Comparison of ENCODE assay signal across 35 cellular contexts in genomic region chr16:80611930-80612327, GRCh38.
"Had no signal": no experiment of that assay in that cellular context is flagged by ENCODE, and none has a peak within 500 bp of the region (broad histone marks: within the 10 kb centered on the region; RNA-seq: fewer than 3 reads in every experiment).

No MANE protein-coding gene starts in this region.

- H3K4me3 Mint-ChIP-seq: activated B cell treated with CpG ODN at 0.5 μM for 24 hours; activated CD4-positive, alpha-beta memory T cell treated with anti-CD3 and anti-CD28 coated beads, Interleukin-2, amount 10 ng/mL, durations not matched to agents 7 days and 5 days; activated CD4-positive, alpha-beta T cell treated with anti-CD3 and anti-CD28 coated beads, Interleukin-2, amount 10 ng/mL, durations not matched to agents 24 days and 14 days; activated CD8-positive, alpha-beta memory T cell treated with anti-CD3 and anti-CD28 coated beads, Interleukin-2, amount 10 ng/mL, durations not matched to agents 7 days and 5 days; activated CD8-positive, alpha-beta T cell treated with anti-CD3 and anti-CD28 coated beads, Interleukin-2, amount 10 ng/mL, durations not matched to agents 7 days and 5 days; activated naive CD4-positive, alpha-beta T cell treated with anti-CD3 and anti-CD28 coated beads for 36 hours; activated naive CD8-positive, alpha-beta T cell; activated naive CD8-positive, alpha-beta T cell treated with anti-CD3 and anti-CD28 coated beads, Interleukin-2, amount 10 ng/mL, durations not matched to agents 7 days and 5 days; activated naive CD8-positive, alpha-beta T cell treated with anti-CD3 and anti-CD28 coated beads, Interleukin-2, amount 50 U/mL, for 24 hours; activated T-cell treated with anti-CD3 and anti-CD28 coated beads, Interleukin-2, amount 50 U/mL, for 24 hours; brain; central memory CD8-positive, alpha-beta T cell; T-helper 1 cell treated with Interleukin-12 subunit alpha and Interleukin-12 subunit beta and Interleukin-4 antibody, amounts not matched to agents 30 μg/mL and 1 μg/mL, for 36 hours; T-helper 2 cell treated with Interferon-gamma antibody and Interleukin-4, amounts not matched to agents 5 μg/mL and 100 μg/mL, for 36 hours had no signal

- H3K4me1 Mint-ChIP-seq: activated B cell treated with CpG ODN at 0.5 μM for 24 hours; activated naive CD8-positive, alpha-beta T cell treated with anti-CD3 and anti-CD28 coated beads, Interleukin-2, amount 50 U/mL, for 24 hours; brain had no signal

- H3K27ac Mint-ChIP-seq: activated B cell treated with CpG ODN at 0.5 μM for 24 hours; activated CD4-positive, alpha-beta memory T cell treated with anti-CD3 and anti-CD28 coated beads, Interleukin-2, amount 10 ng/mL, durations not matched to agents 7 days and 5 days; activated CD4-positive, alpha-beta T cell treated with anti-CD3 and anti-CD28 coated beads, Interleukin-2, amount 10 ng/mL, durations not matched to agents 24 days and 14 days; activated CD8-positive, alpha-beta memory T cell treated with anti-CD3 and anti-CD28 coated beads, Interleukin-2, amount 10 ng/mL, durations not matched to agents 7 days and 5 days; activated CD8-positive, alpha-beta T cell treated with anti-CD3 and anti-CD28 coated beads, Interleukin-2, amount 10 ng/mL, durations not matched to agents 7 days and 5 days; activated naive CD4-positive, alpha-beta T cell treated with anti-CD3 and anti-CD28 coated beads for 36 hours; activated naive CD8-positive, alpha-beta T cell; activated naive CD8-positive, alpha-beta T cell treated with anti-CD3 and anti-CD28 coated beads, Interleukin-2, amount 10 ng/mL, durations not matched to agents 7 days and 5 days; activated naive CD8-positive, alpha-beta T cell treated with anti-CD3 and anti-CD28 coated beads, Interleukin-2, amount 50 U/mL, for 24 hours; activated T-cell treated with anti-CD3 and anti-CD28 coated beads, Interleukin-2, amount 50 U/mL, for 24 hours; activated T-helper 2 cell treated with anti-CD3 and anti-CD28 coated beads, Interferon-gamma antibody, Interleukin-2, Interleukin-4, amounts not matched to agents 10 μg/mL and 5 μg/mL and 100 μg/mL, durations not matched to agents 14 hours and 24 hours and 36 hours; brain; T-helper 1 cell treated with Interleukin-12 subunit alpha and Interleukin-12 subunit beta and Interleukin-4 antibody, amounts not matched to agents 30 μg/mL and 1 μg/mL, for 36 hours; T-helper 2 cell treated with Interferon-gamma antibody and Interleukin-4, amounts not matched to agents 5 μg/mL and 100 μg/mL, for 36 hours had no signal

- H3K9me3 ChIP-seq: ascending aorta had no signal

- H3K27me3 ChIP-seq: ascending aorta, cardiac muscle cell had no signal

- H3K4me3 ChIP-seq: ascending aorta, cardiac muscle cell had no signal

- H3K27me3 Mint-ChIP-seq: activated B cell treated with CpG ODN at 0.5 μM for 24 hours; activated CD4-positive, alpha-beta memory T cell treated with anti-CD3 and anti-CD28 coated beads, Interleukin-2, amount 10 ng/mL, durations not matched to agents 7 days and 5 days; activated CD4-positive, alpha-beta T cell treated with anti-CD3 and anti-CD28 coated beads, Interleukin-2, amount 10 ng/mL, durations not matched to agents 24 days and 14 days; activated CD8-positive, alpha-beta memory T cell treated with anti-CD3 and anti-CD28 coated beads, Interleukin-2, amount 10 ng/mL, durations not matched to agents 7 days and 5 days; activated naive CD8-positive, alpha-beta T cell; activated naive CD8-positive, alpha-beta T cell treated with anti-CD3 and anti-CD28 coated beads, Interleukin-2, amount 10 ng/mL, durations not matched to agents 7 days and 5 days; activated naive CD8-positive, alpha-beta T cell treated with anti-CD3 and anti-CD28 coated beads, Interleukin-2, amount 50 U/mL, for 24 hours; activated T-cell treated with anti-CD3 and anti-CD28 coated beads, Interleukin-2, amount 50 U/mL, for 24 hours; brain; central memory CD8-positive, alpha-beta T cell had no signal

- H3K27ac ChIP-seq: ascending aorta, cardiac muscle cell, VCaP had no signal

- H3K9me3 Mint-ChIP-seq: central memory CD8-positive, alpha-beta T cell had no signal

- DNase-seq: activated B cell treated with CpG ODN at 0.5 μM for 24 hours; activated CD4-positive, alpha-beta memory T cell treated with anti-CD3 and anti-CD28 coated beads, Interleukin-2, amount 10 ng/mL, durations not matched to agents 7 days and 5 days; activated CD4-positive, alpha-beta T cell treated with anti-CD3 and anti-CD28 coated beads for 4 hours; activated CD4-positive, alpha-beta T cell treated with anti-CD3 and anti-CD28 coated beads, Interleukin-2, amount 10 ng/mL, durations not matched to agents 24 days and 14 days; activated CD4-positive, alpha-beta T cell treated with anti-CD3 and anti-CD28 coated beads, Interleukin-2, amount 50 U/mL, for 1 hour; activated CD4-positive, alpha-beta T cell treated with anti-CD3 and anti-CD28 coated beads, Interleukin-2, amount 50 U/mL, for 48 hours; activated CD4-positive, CD25-positive, alpha-beta regulatory T cell treated with anti-CD3 and anti-CD28 coated beads, Interleukin-2, amount 50 U/mL, for 72 hours; activated CD8-positive, alpha-beta memory T cell treated with anti-CD3 and anti-CD28 coated beads for 24 hours; activated CD8-positive, alpha-beta memory T cell treated with anti-CD3 and anti-CD28 coated beads, Interleukin-2, amount 10 ng/mL, durations not matched to agents 7 days and 5 days; activated CD8-positive, alpha-beta memory T cell treated with anti-CD3 and anti-CD28 coated beads, Interleukin-2, amount 50 U/mL, for 48 hours; activated CD8-positive, alpha-beta T cell treated with anti-CD3 and anti-CD28 coated beads, Interleukin-2, amount 10 ng/mL, durations not matched to agents 7 days and 5 days; activated effector memory CD4-positive, alpha-beta T cell treated with Interleukin-2 at 50 U/mL for 16 hours; activated gamma-delta T cell; activated naive CD4-positive, alpha-beta T cell treated with anti-CD3 and anti-CD28 coated beads for 36 hours; activated naive CD4-positive, alpha-beta T cell treated with anti-CD3 and anti-CD28 coated beads, Interleukin-2, amount 50 U/mL, for 16 hours; activated naive CD8-positive, alpha-beta T cell treated with anti-CD3 and anti-CD28 coated beads, Interleukin-2, amount 10 ng/mL, durations not matched to agents 7 days and 5 days; activated naive CD8-positive, alpha-beta T cell treated with anti-CD3 and anti-CD28 coated beads, Interleukin-2, amount 50 U/mL, for 24 hours; activated T-cell treated with anti-CD3 and anti-CD28 coated beads, Interleukin-2, amount 50 U/mL, for 24 hours; activated T-cell treated with anti-CD3 and anti-CD28 coated beads, Interleukin-2, amount 50 U/mL, for 48 hours; amygdala; anterior cingulate cortex; caudate nucleus; cerebellar nuclear complex; T-helper 1 cell; T-helper 2 cell; T-helper 9 cell had no signal

- H3K36me3 ChIP-seq: ascending aorta, cardiac muscle cell had no signal

- H3K4me1 ChIP-seq: ascending aorta had no signal

- ATAC-seq: activated CD8-positive, alpha-beta memory T cell treated with anti-CD3 and anti-CD28 coated beads, Interleukin-2, amount 10 ng/mL, durations not matched to agents 7 days and 5 days; activated CD8-positive, alpha-beta T cell treated with anti-CD3 and anti-CD28 coated beads, Interleukin-2, amount 10 ng/mL, durations not matched to agents 7 days and 5 days; activated naive CD8-positive, alpha-beta T cell treated with anti-CD3 and anti-CD28 coated beads, Interleukin-2, amount 50 U/mL, for 24 hours had no signal
